In the genomic region with DNA sequence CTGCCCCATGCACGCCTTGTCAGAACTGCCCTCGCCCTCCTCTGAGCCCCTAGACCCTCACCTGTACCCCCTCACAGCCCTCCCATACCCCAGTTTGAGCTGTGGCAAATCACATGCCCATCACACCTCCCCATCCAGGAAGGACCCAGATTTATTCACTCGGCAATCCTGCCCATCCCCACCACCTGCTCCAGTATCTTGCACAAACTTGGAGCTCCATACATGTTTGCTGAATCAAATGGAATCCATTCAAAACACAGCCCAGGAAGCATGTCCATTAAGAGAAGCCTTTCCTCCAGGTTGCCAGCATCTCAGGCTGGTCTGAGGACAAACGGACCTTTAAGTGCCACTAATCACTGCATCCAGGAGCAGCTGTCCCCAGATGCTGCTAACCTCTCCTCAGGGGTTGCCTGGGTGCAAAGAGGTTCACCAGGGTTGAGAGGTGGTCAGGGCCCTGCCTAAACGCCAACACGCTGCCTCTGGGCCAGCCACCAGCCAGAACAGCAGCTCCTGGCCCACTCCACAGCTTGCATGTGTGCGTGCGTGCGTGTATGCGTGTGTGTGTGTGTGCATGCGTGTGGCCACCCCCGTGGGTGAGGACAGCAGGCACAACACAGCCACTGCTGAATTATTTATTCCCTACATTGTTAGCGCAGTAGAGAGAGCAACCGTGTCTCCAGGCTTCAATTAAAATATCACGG, we compare ENCODE assay signal across 19 cellular contexts. TPM values are rescaled to one million over a fixed set of nuclear protein-coding genes. Genes with fewer than 3 reads are reported as not detected.
DNase-seq lines count a peak whose midpoint lies in the region; ATAC-seq, FAIRE-seq and TF ChIP-seq lines count a peak whose summit lies in the region.
"Had no signal": no experiment of that assay in that cellular context is flagged by ENCODE, and none has a peak within 500 bp of the region (broad histone marks: within the 10 kb centered on the region; RNA-seq: fewer than 3 reads in every experiment).

No MANE protein-coding gene starts in this region.

- H3K36me3 ChIP-seq in HEK293 (ENCODE audit: control insufficient read depth in 2 of 2, insufficient read depth in 1 of 2, low read length in 2 of 2) (no peaks in the 10 kb centered on the region), astrocyte (ENCODE audit: insufficient read depth, low read length) (no peaks in the 10 kb centered on the region)
- H3K36me3 ChIP-seq: BLaER1 had no signal

- FAIRE-seq in astrocyte (lab: Jason Lieb, UNC), result no peak
- FAIRE-seq: A204.1, GM12878 had no signal

- CTCF ChIA-PET in HEK293 (lab: Yijun Ruan, JAX), result no interaction called here

- H3K27me3 Mint-ChIP-seq in astrocyte (ENCODE audit: low read depth, unreplicated experiment), result peaks cover 80% of the 10 kb centered on the region
- peaks cover 25% of the 10 kb centered on the region for H3K27me3 Mint-ChIP-seq in glutamatergic neuron (ENCODE audit: unreplicated experiment)

- peaks cover 2% of the 10 kb centered on the region for H3K9me3 Mint-ChIP-seq in astrocyte (ENCODE audit: unreplicated experiment)
- H3K9me3 Mint-ChIP-seq in glutamatergic neuron (ENCODE audit: unreplicated experiment), result peaks cover 25% of the 10 kb centered on the region
- H3K9me3 Mint-ChIP-seq: GM23338 had no signal

- H3K36me3 Mint-ChIP-seq in astrocyte (ENCODE audit: low read depth, unreplicated experiment) (no peaks in the 10 kb centered on the region), glutamatergic neuron (ENCODE audit: unreplicated experiment) (peaks cover 5% of the 10 kb centered on the region)
- H3K36me3 Mint-ChIP-seq: CD14-positive monocyte; CD4-positive, alpha-beta memory T cell had no signal

- H3K27me3 ChIP-seq in astrocyte (ENCODE audit: insufficient read depth, low read length), result peaks cover 20% of the 10 kb centered on the region

- TF ChIP-seq CTCF in HEK293 (tag by site-specific recombination; IDR thresholded peaks at IDR 0.05), result no peak
- no peak for TF ChIP-seq CTCF in astrocyte (IDR thresholded peaks at IDR 0.05; ENCODE audit: insufficient read depth, low read depth, low read length)
- no peak for TF ChIP-seq CTCF in glutamatergic neuron (IDR thresholded peaks at IDR 0.05; ENCODE audit: partially characterized antibody, unreplicated experiment)

- H3K9me3 ChIP-seq in HEK293 (ENCODE audit: control insufficient read depth, insufficient read depth, low read depth, low read length) (no peaks in the 10 kb centered on the region), astrocyte (ENCODE audit: insufficient read depth, low read depth, low read length) (no peaks in the 10 kb centered on the region)
- H3K9me3 ChIP-seq: BLaER1 had no signal

- no peak for DNase-seq in astrocyte (ENCODE audit: low read depth)
- DNase-seq in glutamatergic neuron, result peak; percentile 72
- peak; percentile 75 for DNase-seq in retina
- DNase-seq in UCSD-AML1 (lab: John Stamatoyannopoulos, UW; ENCODE audit: unreplicated experiment), result no peak
- DNase-seq: AML-193, DMS153, DMS79 treated with DMSO at 0.1 percent for 48 hours had no signal

- no peak overlapping the region for H3K4me2 ChIP-seq in astrocyte (ENCODE audit: low read length)
- H3K4me2 ChIP-seq: BLaER1, GM23338, KMS-11 had no signal

- H3K9ac ChIP-seq in astrocyte (ENCODE audit: low read length), result no peak overlapping the region
- H3K9ac ChIP-seq: BLaER1, KMS-11 had no signal

- POLR2A ChIA-PET in HEK293 (lab: Yijun Ruan, JAX), result interaction anchor here (0.6 kb wide), 1 partner anchor 954 kb away, joined by 9 read pairs; no protein-coding TSS in a partner anchor

- H3K27ac Mint-ChIP-seq in astrocyte (ENCODE audit: unreplicated experiment) (peak overlapping the region; percentile 0), glutamatergic neuron (ENCODE audit: unreplicated experiment) (peak overlapping the region; percentile 93)
- H3K27ac Mint-ChIP-seq: CD4-positive, alpha-beta memory T cell; GM23338 had no signal

- ATAC-seq in GM21737 (IDR thresholded peaks at IDR 0.05; ENCODE audit: unreplicated experiment), result no peak
- no peak for ATAC-seq in HG03439 (IDR thresholded peaks at IDR 0.05; ENCODE audit: unreplicated experiment)
- ATAC-seq: GM12878, HCT116 had no signal

- H3K4me1 Mint-ChIP-seq in astrocyte (ENCODE audit: low read depth, unreplicated experiment) (no peaks in the 10 kb centered on the region), glutamatergic neuron (ENCODE audit: low read depth, unreplicated experiment) (peaks cover 69% of the 10 kb centered on the region)
- H3K4me1 Mint-ChIP-seq: CD14-positive monocyte; CD4-positive, alpha-beta memory T cell had no signal

- H3K79me2 ChIP-seq in astrocyte (ENCODE audit: insufficient read depth, low read length), result no peaks in the 10 kb centered on the region

- H3K4me3 ChIP-seq in HEK293 (ENCODE audit: low read depth, low read length), result no peak overlapping the region
- no peak overlapping the region for H3K4me3 ChIP-seq in astrocyte (ENCODE audit: insufficient read depth, low read depth, low read length)
- H3K4me3 ChIP-seq: BLaER1, GM12878, GM23338 had no signal

- H2AFZ ChIP-seq in astrocyte (ENCODE audit: low read depth, low read length), result no peak overlapping the region
- H2AFZ ChIP-seq: GM23338 had no signal

- H3K4me1 ChIP-seq in HEK293 (ENCODE audit: control insufficient read depth, insufficient read depth, low read length), result no peaks in the 10 kb centered on the region
- no peaks in the 10 kb centered on the region for H3K4me1 ChIP-seq in astrocyte (ENCODE audit: insufficient read depth, low read length)

- H3K27ac ChIP-seq in HEK293 (ENCODE audit: extremely low read depth, low read depth, low read length) (no peak overlapping the region), astrocyte (ENCODE audit: low read depth, low read length) (no peak overlapping the region)
- H3K27ac ChIP-seq: BLaER1, KMS-11 had no signal

- H3K4me3 Mint-ChIP-seq in astrocyte (ENCODE audit: unreplicated experiment) (no peak overlapping the region), glutamatergic neuron (ENCODE audit: unreplicated experiment) (peak overlapping the region; percentile 55)
- H3K4me3 Mint-ChIP-seq: CD14-positive monocyte; CD4-positive, alpha-beta memory T cell; GM23338 had no signal

- no peaks in the 10 kb centered on the region for H4K20me1 ChIP-seq in astrocyte (ENCODE audit: insufficient read depth, low read length)

TF ChIP-seq in HEK293, 187 proteins besides CTCF, POLR2A, EP300 and RAD21:
- TF ChIP-seq RBAK (tag by site-specific recombination; IDR thresholded peaks at IDR 0.05) (no peak), ZNF610 (tag by site-specific recombination; IDR thresholded peaks at IDR 0.05; ENCODE audit: borderline replicate concordance) (no peak), ZBTB17 (tag by site-specific recombination; IDR thresholded peaks at IDR 0.05) (peak; percentile 52; the same call in 1 of the 2 replicates), ZSCAN30 (tag by site-specific recombination; IDR thresholded peaks at IDR 0.05) (no peak)
- TF ChIP-seq, protein P1, sequence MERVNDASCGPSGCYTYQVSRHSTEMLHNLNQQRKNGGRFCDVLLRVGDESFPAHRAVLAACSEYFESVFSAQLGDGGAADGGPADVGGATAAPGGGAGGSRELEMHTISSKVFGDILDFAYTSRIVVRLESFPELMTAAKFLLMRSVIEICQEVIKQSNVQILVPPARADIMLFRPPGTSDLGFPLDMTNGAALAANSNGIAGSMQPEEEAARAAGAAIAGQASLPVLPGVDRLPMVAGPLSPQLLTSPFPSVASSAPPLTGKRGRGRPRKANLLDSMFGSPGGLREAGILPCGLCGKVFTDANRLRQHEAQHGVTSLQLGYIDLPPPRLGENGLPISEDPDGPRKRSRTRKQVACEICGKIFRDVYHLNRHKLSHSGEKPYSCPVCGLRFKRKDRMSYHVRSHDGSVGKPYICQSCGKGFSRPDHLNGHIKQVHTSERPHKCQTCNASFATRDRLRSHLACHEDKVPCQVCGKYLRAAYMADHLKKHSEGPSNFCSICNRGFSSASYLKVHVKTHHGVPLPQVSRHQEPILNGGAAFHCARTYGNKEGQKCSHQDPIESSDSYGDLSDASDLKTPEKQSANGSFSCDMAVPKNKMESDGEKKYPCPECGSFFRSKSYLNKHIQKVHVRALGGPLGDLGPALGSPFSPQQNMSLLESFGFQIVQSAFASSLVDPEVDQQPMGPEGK (tag by site-specific recombination; IDR thresholded peaks at IDR 0.05), result no peak
TF ChIP-seq in HEK293: peak in this region for 1.

RNA-seq across cellular contexts. Expression of a gene that starts 31.0 kb away (rescaled TPM):
- total RNA-seq in astrocyte (0.30 and 0.34 TPM in 2 replicates), glutamatergic neuron (ENCODE audit: unreplicated experiment) (119 TPM)
- total RNA-seq: LHCN-M2 had no signal

Comparison
In these comparisons a context has a peak if more than half of its experiments do, and no peak if none do; other contexts are left out.
1. DNase-seq: peak in glutamatergic neuron (single experiment) and retina (single experiment); none in astrocyte (single experiment) and UCSD-AML1 (single experiment).
2. RNA of a gene that starts 31.0 kb away (total RNA-seq): 119 TPM in glutamatergic neuron (single experiment); 0.30 to 0.34 TPM in astrocyte; every median in the first group is over 10 times any median in the second.